In genomic region chr1:223710179-223711133, GRCh38 we compare ENCODE assay signal across 25 cellular contexts. TPM values are rescaled to one million over a fixed set of nuclear protein-coding genes. Genes with fewer than 3 reads are reported as not detected.
DNase-seq lines count a peak whose midpoint lies in the region; ATAC-seq and TF ChIP-seq lines count a peak whose summit lies in the region.
"Had no signal": no experiment of that assay in that cellular context is flagged by ENCODE, and none has a peak within 500 bp of the region (broad histone marks: within the 10 kb centered on the region; RNA-seq: fewer than 3 reads in every experiment).

No MANE protein-coding gene starts in this region.

- peaks cover 0 to 12% (median 0%) of the 10 kb centered on the region in 3 donors for H3K36me3 Mint-ChIP-seq in CD8-positive, alpha-beta memory T cell
- H3K36me3 Mint-ChIP-seq in T-cell (no peaks in the 10 kb centered on the region), immature natural killer cell (no peaks in the 10 kb centered on the region)

- no peak for TF ChIP-seq POLR2A in Peyer's patch (IDR thresholded peaks at IDR 0.05)

- H3K27me3 Mint-ChIP-seq in CD8-positive, alpha-beta memory T cell: no peaks in the 10 kb centered on the region
- H3K27me3 Mint-ChIP-seq in T-cell: no peaks in the 10 kb centered on the region
- peaks cover 2 to 6% (median 5%) of the 10 kb centered on the region in 3 donors for H3K27me3 Mint-ChIP-seq in immature natural killer cell (ENCODE audit: low read depth in 3 of 3)
- H3K27me3 Mint-ChIP-seq: activated CD4-positive, alpha-beta T cell treated with anti-CD3 and anti-CD28 coated beads for 36 hours; activated naive CD8-positive, alpha-beta T cell treated with anti-CD3 and anti-CD28 coated beads, Interleukin-2, amount 50 U/mL, for 24 hours had no signal

- H2AFZ ChIP-seq in ACC112 (ENCODE audit: low read length, unreplicated experiment): no peak overlapping the region

- H3K79me2 ChIP-seq in ACC112 (ENCODE audit: control insufficient read depth, insufficient read depth, low read length, unreplicated experiment): peaks cover 37% of the 10 kb centered on the region

- H3K36me3 ChIP-seq in ACC112 (ENCODE audit: insufficient read depth, low read length) (0 out of 2 replicates have a peak, but pooled peaks cover 3% of the 10 kb centered on the region), Peyer's patch (no peaks in the 10 kb centered on the region)
- H3K36me3 ChIP-seq in CD8-positive, alpha-beta memory T cell (ENCODE audit: insufficient read depth, low read length): no peaks in the 10 kb centered on the region
- H3K36me3 ChIP-seq: prostate gland had no signal

- no peak for DNase-seq in CD8-positive, alpha-beta memory T cell
- no peak for DNase-seq in T-cell
- no peak for DNase-seq in immature natural killer cell
- DNase-seq in AML-193 (lab: John Stamatoyannopoulos, UW): no peak
- DNase-seq in left colon: no peak
- no peak for DNase-seq in nucleus accumbens (lab: John Stamatoyannopoulos, UW)
- DNase-seq in Peyer's patch: no peak
- DNase-seq: activated CD4-positive, alpha-beta T cell treated with anti-CD3 and anti-CD28 coated beads for 36 hours; activated naive CD8-positive, alpha-beta T cell treated with anti-CD3 and anti-CD28 coated beads, Interleukin-2, amount 50 U/mL, for 24 hours; DMS79 treated with DMSO at 0.1 percent for 48 hours; glutamatergic neuron; H9; KG1; left cardiac atrium; NCI-H187; NCI-H2227 treated with DMSO at 0.1 percent for 48 hours; NCI-H748 treated with DMSO at 0.1 percent for 48 hours; testis had no signal

- ATAC-seq in T-cell (replicated peaks in 1 of 4) (no peak), left colon (no peak)
- ATAC-seq: activated CD4-positive, alpha-beta T cell treated with anti-CD3 and anti-CD28 coated beads for 36 hours; activated naive CD8-positive, alpha-beta T cell treated with anti-CD3 and anti-CD28 coated beads, Interleukin-2, amount 50 U/mL, for 24 hours; GM12878; left cardiac atrium had no signal

- POLR2A ChIA-PET in CD8-positive, alpha-beta memory T cell (lab: Charles Lee): no interaction called here
- POLR2A ChIA-PET in T-cell (lab: Charles Lee): interaction anchor here (0.6 to 0.9 kb wide), 2 partner anchors 21 to 22 kb away, joined by 4 to 7 read pairs; no protein-coding TSS in a partner anchor

- peak overlapping the region in 6 of 7 donors; percentile 2 to 90 (median 82) for H3K4me3 Mint-ChIP-seq in CD8-positive, alpha-beta memory T cell
- peak overlapping the region in 1 of 3 donors; percentile 83 for H3K4me3 Mint-ChIP-seq in T-cell
- H3K4me3 Mint-ChIP-seq in immature natural killer cell: peak overlapping the region in 3 of 5 donors; percentile 74 to 83 (median 81)

- H3K27ac Mint-ChIP-seq in CD8-positive, alpha-beta memory T cell: peak overlapping the region in 7 of 8 donors; percentile 80 to 96 (median 91)
- H3K27ac Mint-ChIP-seq in T-cell (peak overlapping the region; percentile 64 to 90), immature natural killer cell (peak overlapping the region in 2 of 6 donors; percentile 59 to 88)
- H3K27ac Mint-ChIP-seq: activated CD4-positive, alpha-beta T cell treated with anti-CD3 and anti-CD28 coated beads for 36 hours had no signal

- CTCF ChIA-PET in CD8-positive, alpha-beta memory T cell (lab: Charles Lee): interaction anchor here (0.9 to 4.7 kb wide), 7 partner anchors 9 to 136 kb away, joined by 3 to 77 read pairs (median 5); partner anchors contain the start of gene TP53BP2
- CTCF ChIA-PET in T-cell (lab: Charles Lee): interaction anchor here (0.5 to 1.0 kb wide), 4 partner anchors 19 to 1660 kb away, joined by 3 to 4 read pairs (median 3); no protein-coding TSS in a partner anchor

- TF ChIP-seq CTCF in Peyer's patch (IDR thresholded peaks at IDR 0.05): no peak

- H3K4me1 ChIP-seq in ACC112 (ENCODE audit: control insufficient read depth, insufficient read depth, low read length, unreplicated experiment) (peaks cover 62% of the 10 kb centered on the region), Peyer's patch (peaks cover 0 to 49% (median 11%) of the 10 kb centered on the region in 4 donors)
- peaks cover 47% of the 10 kb centered on the region for H3K4me1 ChIP-seq in CD8-positive, alpha-beta memory T cell (ENCODE audit: insufficient read depth, low read length)

- H3K9me3 Mint-ChIP-seq in CD8-positive, alpha-beta memory T cell: no peaks in the 10 kb centered on the region
- H3K9me3 Mint-ChIP-seq in T-cell (no peaks in the 10 kb centered on the region), immature natural killer cell (no peaks in the 10 kb centered on the region)
- H3K9me3 Mint-ChIP-seq: activated naive CD8-positive, alpha-beta T cell treated with anti-CD3 and anti-CD28 coated beads, Interleukin-2, amount 50 U/mL, for 24 hours; H9 had no signal

- H3K27ac ChIP-seq in ACC112 (ENCODE audit: low read depth, low read length) (peak overlapping the region; percentile 8; the same call in 1 of the 2 replicates), Peyer's patch (no peak overlapping the region)
- H3K27ac ChIP-seq in CD8-positive, alpha-beta memory T cell (ENCODE audit: low read depth, low read length): no peak overlapping the region
- H3K27ac ChIP-seq: prostate gland had no signal

- H3K27me3 ChIP-seq in ACC112 (ENCODE audit: insufficient read depth, low read length) (no peaks in the 10 kb centered on the region), Peyer's patch (no peaks in the 10 kb centered on the region)
- no peaks in the 10 kb centered on the region for H3K27me3 ChIP-seq in CD8-positive, alpha-beta memory T cell (ENCODE audit: insufficient read depth, low read length, poor library complexity, severe bottlenecking)
- H3K27me3 ChIP-seq: testis had no signal

- intact Hi-C loops in left colon (cut with DNase I, micrococcal nuclease): loop anchor here (5.0 kb wide), 1 partner anchor 37 kb away; no protein-coding TSS in a partner anchor

- H3K4me1 Mint-ChIP-seq in CD8-positive, alpha-beta memory T cell: peaks cover 36 to 51% (median 37%) of the 10 kb centered on the region in 3 donors
- H3K4me1 Mint-ChIP-seq in T-cell (peaks cover 42 to 62% (median 47%) of the 10 kb centered on the region in 3 donors), immature natural killer cell (peaks cover 37 to 40% of the 10 kb centered on the region in 2 donors)

- no peaks in the 10 kb centered on the region for H3K9me3 ChIP-seq in CD8-positive, alpha-beta memory T cell (ENCODE audit: low read length)
- H3K9me3 ChIP-seq in Peyer's patch: peaks cover 0 to 5% (median 0%) of the 10 kb centered on the region in 4 donors
- H3K9me3 ChIP-seq: prostate gland, testis had no signal

- H3K4me3 ChIP-seq in ACC112 (ENCODE audit: low read depth, low read length) (no peak overlapping the region), Peyer's patch (no peak overlapping the region)
- no peak overlapping the region for H3K4me3 ChIP-seq in CD8-positive, alpha-beta memory T cell (ENCODE audit: low read length)
- H3K4me3 ChIP-seq: coronary artery, GM12878, prostate gland, testis had no signal

RNA-seq across cellular contexts. Expression of gene CAPN2, which starts 1.9 kb away (rescaled TPM):
- total RNA-seq in CD8-positive, alpha-beta memory T cell: 10 to 100 TPM; 79.8 to 82.9 TPM
- polyA plus RNA-seq in CD8-positive, alpha-beta memory T cell: 252 TPM
- 100 to 1,000 TPM; 146 to 206 (median 169) TPM for total RNA-seq in T-cell
- polyA plus RNA-seq in immature natural killer cell: 100 to 1,000 TPM; 126 to 232 (median 141) TPM
- total RNA-seq in left colon: 100 to 1,000 TPM; 301 to 355 TPM
- total RNA-seq in Peyer's patch: 100 to 1,000 TPM; 143 to 276 (median 202) TPM
- total RNA-seq: OCI-LY7 had no signal

RNA-seq across cellular contexts. Expression of gene CAPN8, which starts 45.0 kb away (rescaled TPM):
- total RNA-seq in CD8-positive, alpha-beta memory T cell: not detected
- polyA plus RNA-seq in CD8-positive, alpha-beta memory T cell: not detected
- total RNA-seq in T-cell (under 1 TPM; 0.38 to 0.99 (median 0.56) TPM), left colon (100 to 1,000 TPM in 1 of 2 donors, 10 to 100 TPM in 1; 87.8 to 118 TPM), Peyer's patch (10 to 100 TPM in 3 of 4 donors, 1 to 10 TPM in 1; 9.9 to 74.0 (median 31.4) TPM)
- under 1 TPM in 1 of 3 donors, not detected in 2; 0.09 TPM for polyA plus RNA-seq in immature natural killer cell
- total RNA-seq: activated CD4-positive, alpha-beta T cell treated with anti-CD3 and anti-CD28 coated beads for 36 hours; H9; OCI-LY7; T-helper 1 cell treated with Interleukin-12 subunit alpha and Interleukin-12 subunit beta and Interleukin-4 antibody, amounts not matched to agents 30 ng/mL and 1 ng/mL, for 36 hours had no signal
- polyA plus RNA-seq: neural cell had no signal

Comparison
In these comparisons a context has a peak if more than half of its experiments do, and no peak if none do; other contexts are left out.
1. RNA of gene CAPN8, which starts 45.0 kb away (total RNA-seq): 87.8 to 118 TPM in left colon and 9.9 to 74.0 TPM in Peyer's patch; 0.38 to 0.99 TPM in T-cell and not detected in CD8-positive, alpha-beta memory T cell; every median in the first group is over 4 times any median in the second.